ENCODE assay signal across 12 cellular contexts in genomic region chr5:111697881-111698757, GRCh38. TPM values are rescaled to one million over a fixed set of nuclear protein-coding genes. Genes with fewer than 3 reads are reported as not detected.
A peak's percentile ranks its signal among the peaks of the same experiment; 100 is the strongest.
DNase-seq lines count a peak whose midpoint lies in the region; ATAC-seq and TF ChIP-seq lines count a peak whose summit lies in the region.
"Had no signal": no experiment of that assay in that cellular context is flagged by ENCODE, and none has a peak within 500 bp of the region (broad histone marks: within the 10 kb centered on the region; RNA-seq: fewer than 3 reads in every experiment).

No MANE protein-coding gene starts in this region.

- peak; percentile 1 for TF ChIP-seq CTCF in cardiac fibroblast (IDR thresholded peaks at IDR 0.05; ENCODE audit: low read depth, low read length)

- H3K4me3 ChIP-seq in cardiac fibroblast (replicated peaks in 1 of 2; ENCODE audit: low read depth in 2 of 2, low read length in 2 of 2) (no peak overlapping the region), SJCRH30 (no peak overlapping the region)
- no peak overlapping the region for H3K4me3 ChIP-seq in naive thymus-derived CD4-positive, alpha-beta T cell (ENCODE audit: low read length)

- POLR2A ChIA-PET in naive thymus-derived CD4-positive, alpha-beta T cell (lab: Charles Lee) = no interaction called here

- no peak overlapping the region for H3K4me3 Mint-ChIP-seq in activated T-helper 1 cell treated with anti-CD3 and anti-CD28 coated beads, Interleukin-12 subunit alpha, Interleukin-12 subunit beta, Interleukin-2, Interleukin-4 antibody, amounts not matched to agents 30 ng/mL and 10 ng/mL and 1 ng/mL, durations not matched to agents 14 hours and 24 hours and 36 hours
- no peak overlapping the region for H3K4me3 Mint-ChIP-seq in naive thymus-derived CD4-positive, alpha-beta T cell
- H3K4me3 Mint-ChIP-seq: effector memory CD8-positive, alpha-beta T cell; stimulated activated naive B cell treated with anti-CD40 and anti-IgM and Interleukin-4, amounts not matched to agents 10 μg/mL and 1 μg/mL and 100 μg/mL, for 72 hours had no signal

- no peak overlapping the region for H3K27ac Mint-ChIP-seq in activated T-helper 1 cell treated with anti-CD3 and anti-CD28 coated beads, Interleukin-12 subunit alpha, Interleukin-12 subunit beta, Interleukin-2, Interleukin-4 antibody, amounts not matched to agents 30 ng/mL and 10 ng/mL and 1 ng/mL, durations not matched to agents 14 hours and 24 hours and 36 hours
- H3K27ac Mint-ChIP-seq in naive thymus-derived CD4-positive, alpha-beta T cell = no peak overlapping the region
- H3K27ac Mint-ChIP-seq: effector memory CD8-positive, alpha-beta T cell; stimulated activated naive B cell treated with anti-CD40 and anti-IgM and Interleukin-4, amounts not matched to agents 10 μg/mL and 1 μg/mL and 100 μg/mL, for 72 hours had no signal

- peaks cover 9% of the 10 kb centered on the region for H3K27me3 Mint-ChIP-seq in activated T-helper 1 cell treated with anti-CD3 and anti-CD28 coated beads, Interleukin-12 subunit alpha, Interleukin-12 subunit beta, Interleukin-2, Interleukin-4 antibody, amounts not matched to agents 30 ng/mL and 10 ng/mL and 1 ng/mL, durations not matched to agents 14 hours and 24 hours and 36 hours (ENCODE audit: insufficient read depth)
- peaks cover 0 to 20% (median 8%) of the 10 kb centered on the region in 5 donors for H3K27me3 Mint-ChIP-seq in naive thymus-derived CD4-positive, alpha-beta T cell

- no peaks in the 10 kb centered on the region for H3K9me3 ChIP-seq in SJCRH30 (replicated peaks)
- H3K9me3 ChIP-seq in naive thymus-derived CD4-positive, alpha-beta T cell (ENCODE audit: control insufficient read depth in 2 of 3, low read length in 3 of 3) = no peaks in the 10 kb centered on the region

- peaks cover 7% of the 10 kb centered on the region for H3K4me1 Mint-ChIP-seq in activated T-helper 1 cell treated with anti-CD3 and anti-CD28 coated beads, Interleukin-12 subunit alpha, Interleukin-12 subunit beta, Interleukin-2, Interleukin-4 antibody, amounts not matched to agents 30 ng/mL and 10 ng/mL and 1 ng/mL, durations not matched to agents 14 hours and 24 hours and 36 hours (ENCODE audit: low read depth)
- H3K4me1 Mint-ChIP-seq in naive thymus-derived CD4-positive, alpha-beta T cell = peaks cover 0 to 5% (median 0%) of the 10 kb centered on the region in 7 donors
- H3K4me1 Mint-ChIP-seq: stimulated activated naive B cell treated with anti-CD40 and anti-IgM and Interleukin-4, amounts not matched to agents 10 μg/mL and 1 μg/mL and 100 μg/mL, for 72 hours had no signal

- H3K27ac ChIP-seq in SJCRH30 = no peak overlapping the region
- H3K27ac ChIP-seq in naive thymus-derived CD4-positive, alpha-beta T cell (ENCODE audit: low read depth, low read length) = no peak overlapping the region
- H3K27ac ChIP-seq: VCaP had no signal

- no peaks in the 10 kb centered on the region; the same call in 1 of the 2 replicates for H3K27me3 ChIP-seq in SJCRH30
- H3K27me3 ChIP-seq in naive thymus-derived CD4-positive, alpha-beta T cell (ENCODE audit: control insufficient read depth in 2 of 2, insufficient read depth in 2 of 2, low read length in 2 of 2) = no peaks in the 10 kb centered on the region

- ATAC-seq in naive thymus-derived CD4-positive, alpha-beta T cell = no peak
- ATAC-seq: effector memory CD8-positive, alpha-beta T cell; stimulated activated naive B cell treated with anti-CD40 and anti-IgM and Interleukin-4, amounts not matched to agents 10 μg/mL and 1 μg/mL and 100 μg/mL, for 72 hours had no signal

- H3K36me3 ChIP-seq in SJCRH30 = no peaks in the 10 kb centered on the region
- H3K36me3 ChIP-seq in naive thymus-derived CD4-positive, alpha-beta T cell (ENCODE audit: control insufficient read depth in 2 of 3, insufficient read depth in 3 of 3, low read length in 3 of 3) = no peaks in the 10 kb centered on the region

- no peaks in the 10 kb centered on the region for H3K9me3 Mint-ChIP-seq in activated T-helper 1 cell treated with anti-CD3 and anti-CD28 coated beads, Interleukin-12 subunit alpha, Interleukin-12 subunit beta, Interleukin-2, Interleukin-4 antibody, amounts not matched to agents 30 ng/mL and 10 ng/mL and 1 ng/mL, durations not matched to agents 14 hours and 24 hours and 36 hours
- H3K9me3 Mint-ChIP-seq in naive thymus-derived CD4-positive, alpha-beta T cell = no peaks in the 10 kb centered on the region
- H3K9me3 Mint-ChIP-seq: effector memory CD8-positive, alpha-beta T cell; stimulated activated naive B cell treated with anti-CD40 and anti-IgM and Interleukin-4, amounts not matched to agents 10 μg/mL and 1 μg/mL and 100 μg/mL, for 72 hours had no signal

- DNase-seq in AG20443 (ENCODE audit: low spot score) (peak; percentile 50), HT1080 (ENCODE audit: low read depth) (peak; percentile 64), cardiac fibroblast (ENCODE audit: low read depth in 2 of 2) (peak; percentile 32 to 35), lung microvascular endothelial cell (ENCODE audit: low read depth in 2 of 2) (peak; percentile 20 to 79), SJCRH30 (no peak), cerebellar nuclear complex (lab: John Stamatoyannopoulos, UW) (no peak)
- no peak for DNase-seq in activated T-helper 1 cell treated with anti-CD3 and anti-CD28 coated beads, Interleukin-12 subunit alpha, Interleukin-12 subunit beta, Interleukin-2, Interleukin-4 antibody, amounts not matched to agents 30 ng/mL and 10 ng/mL and 1 ng/mL, durations not matched to agents 14 hours and 24 hours and 36 hours (ENCODE audit: low spot score)
- no peak for DNase-seq in naive thymus-derived CD4-positive, alpha-beta T cell
- DNase-seq: activated effector memory CD4-positive, alpha-beta T cell treated with Interleukin-2 at 50 U/mL for 16 hours; effector memory CD8-positive, alpha-beta T cell; stimulated activated naive B cell treated with anti-CD40 and anti-IgM and Interleukin-4, amounts not matched to agents 10 μg/mL and 1 μg/mL and 100 μg/mL, for 72 hours had no signal

- no peaks in the 10 kb centered on the region for H3K36me3 Mint-ChIP-seq in activated T-helper 1 cell treated with anti-CD3 and anti-CD28 coated beads, Interleukin-12 subunit alpha, Interleukin-12 subunit beta, Interleukin-2, Interleukin-4 antibody, amounts not matched to agents 30 ng/mL and 10 ng/mL and 1 ng/mL, durations not matched to agents 14 hours and 24 hours and 36 hours (ENCODE audit: low read depth)
- no peaks in the 10 kb centered on the region for H3K36me3 Mint-ChIP-seq in naive thymus-derived CD4-positive, alpha-beta T cell
- H3K36me3 Mint-ChIP-seq: stimulated activated naive B cell treated with anti-CD40 and anti-IgM and Interleukin-4, amounts not matched to agents 10 μg/mL and 1 μg/mL and 100 μg/mL, for 72 hours had no signal

- H3K4me1 ChIP-seq in SJCRH30 = no peaks in the 10 kb centered on the region
- no peaks in the 10 kb centered on the region for H3K4me1 ChIP-seq in naive thymus-derived CD4-positive, alpha-beta T cell (ENCODE audit: control insufficient read depth in 2 of 2, insufficient read depth in 2 of 2, low read length in 2 of 2)

- intact Hi-C loops in activated T-helper 1 cell treated with anti-CD3 and anti-CD28 coated beads, Interleukin-12 subunit alpha, Interleukin-12 subunit beta, Interleukin-2, Interleukin-4 antibody, amounts not matched to agents 30 ng/mL and 10 ng/mL and 1 ng/mL, durations not matched to agents 14 hours and 24 hours and 36 hours (cut with micrococcal nuclease) = no loop called here
- intact Hi-C loops in naive thymus-derived CD4-positive, alpha-beta T cell (cut with micrococcal nuclease) = no loop called here

- CTCF ChIA-PET in naive thymus-derived CD4-positive, alpha-beta T cell (lab: Charles Lee) = no interaction called here

RNA-seq across cellular contexts. Expression of gene NREP, which starts 58.9 kb away (rescaled TPM):
- 12.0 and 14.0 TPM in 2 replicates for total RNA-seq in HT1080 (2014; rRNA removed; shearing (Covaris generic))
- 19.8 and 22.1 TPM in 2 replicates for polyA plus RNA-seq in HT1080 (2015; cell fraction: cytosol; rRNA removed)
- 41.4 and 51.2 TPM in 2 replicates for polyA plus RNA-seq in HT1080 (2015; cell fraction: nucleus; rRNA removed)
- total RNA-seq in lung microvascular endothelial cell = 9.3 and 12.4 TPM in 2 replicates
- 17.6 and 20.7 TPM in 2 replicates for total RNA-seq in activated T-helper 1 cell treated with anti-CD3 and anti-CD28 coated beads, Interleukin-12 subunit alpha, Interleukin-12 subunit beta, Interleukin-2, Interleukin-4 antibody, amounts not matched to agents 30 ng/mL and 10 ng/mL and 1 ng/mL, durations not matched to agents 14 hours and 24 hours and 36 hours
- 96.8 and 101 TPM in 2 replicates for total RNA-seq in SJCRH30 (2014; rRNA removed; shearing (Covaris generic))
- 10 to 100 TPM in 1 of 5 experiments, 1 to 10 TPM in 4; 3.5 to 28.7 (median 5.1) TPM for total RNA-seq in naive thymus-derived CD4-positive, alpha-beta T cell
- 10 to 100 TPM in 1 of 2 donors, 1 to 10 TPM in 1; 9.8 to 13.4 TPM for polyA plus RNA-seq in naive thymus-derived CD4-positive, alpha-beta T cell

Comparison
In these comparisons a context has a peak if more than half of its experiments do, and no peak if none do; other contexts are left out.
1. DNase-seq: peak in AG20443 (single experiment), HT1080 (single experiment), cardiac fibroblast (2 of 2) and lung microvascular endothelial cell (2 of 2); none in activated T-helper 1 cell treated with anti-CD3 and anti-CD28 coated beads, Interleukin-12 subunit alpha, Interleukin-12 subunit beta, Interleukin-2, Interleukin-4 antibody, amounts not matched to agents 30 ng/mL and 10 ng/mL and 1 ng/mL, durations not matched to agents 14 hours and 24 hours and 36 hours (single experiment), SJCRH30 (0 of 2), naive thymus-derived CD4-positive, alpha-beta T cell (0 of 9) and cerebellar nuclear complex (0 of 2).